In genomic region chr14:38101679-38102078, GRCh38 we compare ENCODE assay signal across 23 cellular contexts.
DNase-seq lines count a peak whose midpoint lies in the region; ATAC-seq, FAIRE-seq and TF ChIP-seq lines count a peak whose summit lies in the region.
"Had no signal": no experiment of that assay in that cellular context is flagged by ENCODE, and none has a peak within 500 bp of the region (broad histone marks: within the 10 kb centered on the region; RNA-seq: fewer than 3 reads in every experiment).

No MANE protein-coding gene starts in this region.

- TF ChIP-seq POLR2A in endothelial cell of umbilical vein (IDR thresholded peaks at IDR 0.05; ENCODE audit: low read depth, low read length): no peak

- H3K27me3 ChIP-seq in Karpas-422 (ENCODE audit: low read length) (no peaks in the 10 kb centered on the region), endothelial cell of umbilical vein (ENCODE audit: control insufficient read depth in 2 of 2, insufficient read depth in 2 of 2, low read length in 2 of 2) (no peaks in the 10 kb centered on the region)
- H3K27me3 ChIP-seq: BE2C, BLaER1 had no signal

- CTCF ChIA-PET in endothelial cell of umbilical vein (lab: Charles Lee): no interaction called here

- H3K79me2 ChIP-seq in Karpas-422 (ENCODE audit: low read length): no peaks in the 10 kb centered on the region
- H3K79me2 ChIP-seq in endothelial cell of umbilical vein (ENCODE audit: control insufficient read depth, insufficient read depth, low read length): no peaks in the 10 kb centered on the region

- H3K27ac ChIP-seq in Karpas-422 (ENCODE audit: low read length) (no peak overlapping the region), endothelial cell of umbilical vein (ENCODE audit: insufficient read depth, low read depth, low read length) (no peak overlapping the region)
- H3K27ac ChIP-seq: BLaER1 had no signal

- no peak for ATAC-seq in left cardiac atrium
- ATAC-seq in HG03196 (IDR thresholded peaks at IDR 0.05; ENCODE audit: unreplicated experiment): no peak

- H3K4me3 ChIP-seq in Karpas-422 (ENCODE audit: low read length): no peak overlapping the region
- no peak overlapping the region for H3K4me3 ChIP-seq in endothelial cell of umbilical vein (replicated peaks in 1 of 3; ENCODE audit: insufficient read depth in 1 of 3, low read depth in 1 of 3, low read length in 3 of 3)
- H3K4me3 ChIP-seq: BLaER1 had no signal

- no peaks in the 10 kb centered on the region for H3K9me2 ChIP-seq in Karpas-422 (replicated peaks; ENCODE audit: insufficient read depth, low read length)

- H3K9me1 ChIP-seq in endothelial cell of umbilical vein (replicated peaks; ENCODE audit: control insufficient read depth, extremely low read depth, insufficient read depth, low read length): no peaks in the 10 kb centered on the region

- peak; percentile 56 for FAIRE-seq in endothelial cell of umbilical vein (lab: Jason Lieb, UNC)
- FAIRE-seq: GM12891, GM19239 had no signal

- DNase-seq in Karpas-422: no peak
- DNase-seq in NCI-H69 (lab: John Stamatoyannopoulos, UW): peak; percentile 24
- no peak for DNase-seq in endothelial cell of umbilical vein (ENCODE audit: low read depth, low spot score)
- DNase-seq in left cardiac atrium: no peak
- DNase-seq in mucosa of gallbladder (ENCODE audit: low spot score): no peak
- DNase-seq: 8988T; ACHN; BE2C; C1 segment of cervical spinal cord; CD4-positive, alpha-beta memory T cell; CD4-positive, CD25-positive, alpha-beta regulatory T cell; CD8-positive, alpha-beta memory T cell; COR-L47; DMS 273 treated with DMSO at 0.1 percent for 48 hours; DMS153; DMS53; DMS79; DND-41; GF-D8 had no signal

- dilution Hi-C loops in endothelial cell of umbilical vein (cut with MboI; ENCODE audit: extremely low pct_ligation_motif_present, low sequenced_read_pairs): no loop called here

- BruUV-seq in endothelial cell of umbilical vein (replicated peaks; lab: Mats Ljungman, UMichigan): no TSS peak

- H2AFZ ChIP-seq in Karpas-422 (ENCODE audit: low read length) (peak overlapping the region; percentile 27), endothelial cell of umbilical vein (ENCODE audit: low read depth, low read length) (no peak overlapping the region)

- H3K4me1 ChIP-seq in Karpas-422 (ENCODE audit: low read length) (no peaks in the 10 kb centered on the region), endothelial cell of umbilical vein (ENCODE audit: control insufficient read depth, extremely low read depth, insufficient read depth, low read length) (no peaks in the 10 kb centered on the region)
- H3K4me1 ChIP-seq: BE2C, BLaER1 had no signal

- H3K36me3 ChIP-seq in Karpas-422 (ENCODE audit: insufficient read depth, low read length) (no peaks in the 10 kb centered on the region; the same call in 1 of the 2 replicates), endothelial cell of umbilical vein (ENCODE audit: control insufficient read depth in 2 of 2, extremely low read depth in 1 of 2, insufficient read depth in 2 of 2, low read length in 2 of 2) (no peaks in the 10 kb centered on the region)
- H3K36me3 ChIP-seq: BE2C, BLaER1 had no signal

- no peak overlapping the region for H3K9ac ChIP-seq in Karpas-422 (ENCODE audit: low read length)
- no peak overlapping the region for H3K9ac ChIP-seq in endothelial cell of umbilical vein (replicated peaks; ENCODE audit: extremely low read depth, insufficient read depth, low read length)
- H3K9ac ChIP-seq: BLaER1 had no signal

- TF ChIP-seq CTCF in endothelial cell of umbilical vein (IDR thresholded peaks at IDR 0.05; ENCODE audit: extremely low read depth in 1 of 2, insufficient read depth in 1 of 2, low read depth in 1 of 2, low read length in 2 of 2): no peak

- no peak overlapping the region for H3K4me2 ChIP-seq in Karpas-422 (ENCODE audit: low read depth, low read length, poor library complexity, severe bottlenecking)
- H3K4me2 ChIP-seq in endothelial cell of umbilical vein (ENCODE audit: insufficient read depth, low read length): no peak overlapping the region
- H3K4me2 ChIP-seq: BLaER1 had no signal

- intact Hi-C loops in endothelial cell of umbilical vein (cut with micrococcal nuclease): no loop called here
- intact Hi-C loops in left cardiac atrium (cut with DNase I): no loop called here

- peaks cover 18% of the 10 kb centered on the region for H3K9me3 ChIP-seq in Karpas-422 (ENCODE audit: low read length)
- no peaks in the 10 kb centered on the region for H3K9me3 ChIP-seq in endothelial cell of umbilical vein (replicated peaks; ENCODE audit: control insufficient read depth, insufficient read depth, low read length)

- H4K20me1 ChIP-seq in Karpas-422 (ENCODE audit: insufficient read depth, low read depth, low read length): no peaks in the 10 kb centered on the region
- no peaks in the 10 kb centered on the region for H4K20me1 ChIP-seq in endothelial cell of umbilical vein (replicated peaks; ENCODE audit: control insufficient read depth, extremely low read depth, insufficient read depth, low read length)
- H4K20me1 ChIP-seq: BLaER1 had no signal

- POLR2A ChIA-PET in endothelial cell of umbilical vein (lab: Charles Lee): no interaction called here

TF ChIP-seq in endothelial cell of umbilical vein, 7 proteins besides CTCF, POLR2A, EP300 and RAD21:
- no peak for TF ChIP-seq EZH2 (IDR thresholded peaks at IDR 0.05; ENCODE audit: borderline replicate concordance, low read depth, low read length, severe bottlenecking)
- TF ChIP-seq MYC (IDR thresholded peaks at IDR 0.05; ENCODE audit: low read depth, low read length): no peak
- no peak for TF ChIP-seq JUN (IDR thresholded peaks at IDR 0.05; ENCODE audit: borderline replicate concordance, insufficient read depth, insufficient read length, low read depth)
- no peak for TF ChIP-seq POLR2AphosphoS5 (IDR thresholded peaks at IDR 0.05; ENCODE audit: insufficient read depth, low read depth, low read length)
